ENCODE assay signal across 9 cellular contexts in genomic region chr1:26110731-26111529, GRCh38. TPM values are rescaled to one million over a fixed set of nuclear protein-coding genes. Genes with fewer than 3 reads are reported as not detected.
DNase-seq lines count a peak whose midpoint lies in the region; ATAC-seq lines count a peak whose summit lies in the region.
"Had no signal": no experiment of that assay in that cellular context is flagged by ENCODE, and none has a peak within 500 bp of the region (broad histone marks: within the 10 kb centered on the region; RNA-seq: fewer than 3 reads in every experiment).

No MANE protein-coding gene starts in this region.

- peak overlapping the region in 1 of 2 experiments; percentile 83 for H2BK12ac ChIP-seq in mesenchymal stem cell (ENCODE audit: low read length in 2 of 2)

- WGBS in mesenchymal stem cell: under 1% methylated on average over 63 of the region's 85 CpGs

- H4K8ac ChIP-seq in mesenchymal stem cell (ENCODE audit: low read length): peak overlapping the region; percentile 47

- no peaks in the 10 kb centered on the region for H3K9me3 Mint-ChIP-seq in activated CD8-positive, alpha-beta T cell treated with anti-CD3 and anti-CD28 coated beads, Interleukin-2, amount 10 ng/mL, durations not matched to agents 7 days and 5 days (ENCODE audit: insufficient read depth)

- peak overlapping the region; percentile 89 for H2BK5ac ChIP-seq in mesenchymal stem cell (ENCODE audit: low read depth, low read length, poor library complexity, severe bottlenecking)

- ATAC-seq in GM19023 (IDR thresholded peaks at IDR 0.05; ENCODE audit: unreplicated experiment) (peak; percentile 48), HG03159 (IDR thresholded peaks at IDR 0.05; ENCODE audit: unreplicated experiment) (peak; percentile 57)
- peak; percentile 62 for ATAC-seq in activated CD8-positive, alpha-beta T cell treated with anti-CD3 and anti-CD28 coated beads, Interleukin-2, amount 10 ng/mL, durations not matched to agents 7 days and 5 days

- peak overlapping the region; percentile 99 for H3K4me2 ChIP-seq in mesenchymal stem cell (ENCODE audit: low read length, poor library complexity, severe bottlenecking)

- H3K18ac ChIP-seq in mesenchymal stem cell (ENCODE audit: low read depth in 1 of 2, low read length in 2 of 2): peak overlapping the region; percentile 97 to 98

- POLR2A ChIA-PET in activated CD8-positive, alpha-beta T cell treated with anti-CD3 and anti-CD28 coated beads, Interleukin-2, amount 10 ng/mL, durations not matched to agents 7 days and 5 days (lab: Charles Lee): interaction anchor here (0.7 to 5.7 kb wide), 6 partner anchors 14 to 113 kb away, joined by 3 to 93 read pairs (median 10); no protein-coding TSS in a partner anchor

- H3K4me3 ChIP-seq in mesenchymal stem cell (ENCODE audit: insufficient read depth in 1 of 2, low read depth in 1 of 2, low read length in 2 of 2): peak overlapping the region; percentile 86 to 91

- CTCF ChIA-PET in activated CD8-positive, alpha-beta T cell treated with anti-CD3 and anti-CD28 coated beads, Interleukin-2, amount 10 ng/mL, durations not matched to agents 7 days and 5 days (lab: Charles Lee): interaction anchor here (1.3 to 17.6 kb wide), 3 partner anchors 14 to 36 kb away, joined by 5 to 356 read pairs (median 69); no protein-coding TSS in a partner anchor

- H3K27me3 ChIP-seq in mesenchymal stem cell (ENCODE audit: control insufficient read depth in 1 of 2, insufficient read depth in 1 of 2, low read length in 2 of 2): no peaks in the 10 kb centered on the region

- H3K4ac ChIP-seq in mesenchymal stem cell (ENCODE audit: low read depth in 1 of 2, low read length in 2 of 2): peak overlapping the region; percentile 87 to 97

- peaks cover 30% of the 10 kb centered on the region for H3K4me1 Mint-ChIP-seq in activated CD8-positive, alpha-beta T cell treated with anti-CD3 and anti-CD28 coated beads, Interleukin-2, amount 10 ng/mL, durations not matched to agents 7 days and 5 days (ENCODE audit: low read depth)

- H3K27ac Mint-ChIP-seq in activated CD8-positive, alpha-beta T cell treated with anti-CD3 and anti-CD28 coated beads, Interleukin-2, amount 10 ng/mL, durations not matched to agents 7 days and 5 days: peak overlapping the region; percentile 76

- H3K4me3 Mint-ChIP-seq in activated CD8-positive, alpha-beta T cell treated with anti-CD3 and anti-CD28 coated beads, Interleukin-2, amount 10 ng/mL, durations not matched to agents 7 days and 5 days: peak overlapping the region; percentile 82

- H3K79me1 ChIP-seq in mesenchymal stem cell (replicated peaks; ENCODE audit: low read length, poor library complexity, severe bottlenecking): peaks cover 13% of the 10 kb centered on the region

- H3K4me1 ChIP-seq in mesenchymal stem cell (ENCODE audit: control insufficient read depth, insufficient read depth, low read depth, low read length): peaks cover 4% of the 10 kb centered on the region

- no peaks in the 10 kb centered on the region for H3K9me3 ChIP-seq in mesenchymal stem cell (ENCODE audit: control insufficient read depth, low read length)

- H3K27me3 Mint-ChIP-seq in activated CD8-positive, alpha-beta T cell treated with anti-CD3 and anti-CD28 coated beads, Interleukin-2, amount 10 ng/mL, durations not matched to agents 7 days and 5 days (ENCODE audit: low read depth): no peaks in the 10 kb centered on the region

- DNase-seq in AML-193 (lab: John Stamatoyannopoulos, UW) (peak; percentile 28 to 51), NCI-H69 (lab: John Stamatoyannopoulos, UW) (peak; percentile 86), mesenchymal stem cell (peak; percentile 80)
- peak; percentile 84 for DNase-seq in activated CD8-positive, alpha-beta T cell treated with anti-CD3 and anti-CD28 coated beads, Interleukin-2, amount 10 ng/mL, durations not matched to agents 7 days and 5 days
- peak; percentile 63 for DNase-seq in effector CD8-positive, alpha-beta T cell (lab: John Stamatoyannopoulos, UW)
- peak; percentile 48 for DNase-seq in stimulated activated CD8-positive, alpha-beta memory T cell treated with anti-CD3 and anti-CD28 coated beads, Interleukin-12 subunit alpha, Interleukin-12 subunit beta, amount 100 ng/mL, for 4 hours (ENCODE audit: low read depth)

- peak overlapping the region in 1 of 2 experiments; percentile 89 for H3K23ac ChIP-seq in mesenchymal stem cell (ENCODE audit: low read length in 2 of 2)

- peaks cover 0 to 14% of the 10 kb centered on the region in 2 experiments for H3K36me3 ChIP-seq in mesenchymal stem cell (ENCODE audit: control insufficient read depth in 1 of 2, insufficient read depth in 2 of 2, low read depth in 1 of 2, low read length in 2 of 2)

- peak overlapping the region; percentile 94 for H2BK120ac ChIP-seq in mesenchymal stem cell (ENCODE audit: low read depth, low read length)

- peak overlapping the region; percentile 86 to 91 for H3K14ac ChIP-seq in mesenchymal stem cell (ENCODE audit: low read length in 2 of 2)

- H3K27ac ChIP-seq in mesenchymal stem cell (ENCODE audit: low read length, poor library complexity, severe bottlenecking): no peak overlapping the region

- peak overlapping the region; percentile 98 for H2AFZ ChIP-seq in mesenchymal stem cell (ENCODE audit: low read depth, low read length)

- H2AK5ac ChIP-seq in mesenchymal stem cell (ENCODE audit: low read length, severe bottlenecking): no peak overlapping the region

- peak overlapping the region; percentile 57 for H4K91ac ChIP-seq in mesenchymal stem cell (ENCODE audit: low read length)

- peak overlapping the region; percentile 97 for H2BK15ac ChIP-seq in mesenchymal stem cell (ENCODE audit: low read depth, poor library complexity, severe bottlenecking)

- peak overlapping the region; percentile 85 for H3K9ac ChIP-seq in mesenchymal stem cell (ENCODE audit: low read length)

- H3K36me3 Mint-ChIP-seq in activated CD8-positive, alpha-beta T cell treated with anti-CD3 and anti-CD28 coated beads, Interleukin-2, amount 10 ng/mL, durations not matched to agents 7 days and 5 days (ENCODE audit: low read depth): peaks cover 23% of the 10 kb centered on the region

RNA-seq across cellular contexts. Expression of gene PDIK1L, which starts 0.7 kb away (rescaled TPM):
- 10 to 100 TPM; 21.3 to 25.4 TPM for total RNA-seq in activated CD8-positive, alpha-beta T cell treated with anti-CD3 and anti-CD28 coated beads, Interleukin-2, amount 10 ng/mL, durations not matched to agents 7 days and 5 days
- 1.4 TPM for polyA plus RNA-seq in mesenchymal stem cell (2013, experiment 1 of 2)
- 1.7 TPM for polyA plus RNA-seq in mesenchymal stem cell (2013, experiment 2 of 2)

RNA-seq across cellular contexts. Expression of gene TRIM63, which starts 43.5 kb away (rescaled TPM):
- total RNA-seq in activated CD8-positive, alpha-beta T cell treated with anti-CD3 and anti-CD28 coated beads, Interleukin-2, amount 10 ng/mL, durations not matched to agents 7 days and 5 days: under 1 TPM in 1 of 2 experiments, not detected in 1; 0.23 TPM
- 0.77 TPM for polyA plus RNA-seq in mesenchymal stem cell (2013, experiment 1 of 2)
- polyA plus RNA-seq in mesenchymal stem cell (2013, experiment 2 of 2): 0.88 TPM
- total RNA-seq: NCI-H460 had no signal

RNA-seq across cellular contexts. Expression of gene FAM110D, which starts 47.9 kb away (rescaled TPM):
- not detected for total RNA-seq in activated CD8-positive, alpha-beta T cell treated with anti-CD3 and anti-CD28 coated beads, Interleukin-2, amount 10 ng/mL, durations not matched to agents 7 days and 5 days
- 0.06 TPM for polyA plus RNA-seq in mesenchymal stem cell (2013, experiment 1 of 2)
- polyA plus RNA-seq in mesenchymal stem cell (2013, experiment 2 of 2): 0.05 TPM
- total RNA-seq: NCI-H460 had no signal

RNA-seq across cellular contexts. Expression of gene C1orf232, which starts 57.8 kb away (rescaled TPM):
- not detected for total RNA-seq in activated CD8-positive, alpha-beta T cell treated with anti-CD3 and anti-CD28 coated beads, Interleukin-2, amount 10 ng/mL, durations not matched to agents 7 days and 5 days
- not detected for polyA plus RNA-seq in mesenchymal stem cell (2013, experiment 1 of 2)
- not detected for polyA plus RNA-seq in mesenchymal stem cell (2013, experiment 2 of 2)
- total RNA-seq: NCI-H460 had no signal

RNA-seq across cellular contexts. Expression of gene ZNF593, which starts 58.8 kb away (rescaled TPM):
- total RNA-seq in activated CD8-positive, alpha-beta T cell treated with anti-CD3 and anti-CD28 coated beads, Interleukin-2, amount 10 ng/mL, durations not matched to agents 7 days and 5 days: 10 to 100 TPM; 28.4 to 31.1 TPM
- polyA plus RNA-seq in mesenchymal stem cell (2013, experiment 1 of 2): 34.0 TPM
- polyA plus RNA-seq in mesenchymal stem cell (2013, experiment 2 of 2): 34.0 TPM
